9 cellular contexts compared by ENCODE assay signal in genomic region chr11:111378773-111379499, GRCh38.
DNase-seq lines count a peak whose midpoint lies in the region; ATAC-seq and TF ChIP-seq lines count a peak whose summit lies in the region.
"Had no signal": no experiment of that assay in that cellular context is flagged by ENCODE, and none has a peak within 500 bp of the region (broad histone marks: within the 10 kb centered on the region; RNA-seq: fewer than 3 reads in every experiment).

Gene POU2AF1 (minus strand): TSS chr11:111379275. CDS start chr11:111379177, 98 bp downstream.

- H3K4me3 ChIP-seq in choroid plexus epithelial cell (ENCODE audit: low read depth, low read length) = no peak within 1 kb of the TSS
- H3K4me3 ChIP-seq: cardiac muscle cell had no signal

- no peak for TF ChIP-seq CTCF in choroid plexus epithelial cell (conservative IDR thresholded peaks at IDR 0.05; ENCODE audit: low read depth, low read length)

- peak; percentile 89 for TF ChIP-seq POLR2A in GM18526 (IDR thresholded peaks at IDR 0.05; ENCODE audit: extremely low read depth, insufficient read length)

- ATAC-seq in HG02970 (IDR thresholded peaks at IDR 0.05; ENCODE audit: low FRiP score, unreplicated experiment) = peak; percentile 47

- peak; percentile 12 for DNase-seq in activated CD4-positive, CD25-positive, alpha-beta regulatory T cell treated with anti-CD3 and anti-CD28 coated beads, Interleukin-2, amount 50 U/mL, for 16 hours (ENCODE audit: low read depth, low spot score)
- peak; percentile 20 for DNase-seq in choroid plexus epithelial cell (ENCODE audit: low read depth)
- DNase-seq in stimulated activated CD4-positive, alpha-beta T cell treated with anti-CD3 and anti-CD28 coated beads, Interleukin-1b, Interleukin-23, amount 100 ng/mL, for 24 hours (ENCODE audit: low read depth in 4 of 4, low spot score in 1 of 4) = peak; percentile 37 to 76 (median 49)
- no peak for DNase-seq in cerebellar nuclear complex (lab: John Stamatoyannopoulos, UW)
- no peak for DNase-seq in NCI-H2081 treated with DMSO at 0.1 percent for 48 hours (lab: John Stamatoyannopoulos, UW)
- no peak for DNase-seq in pons (ENCODE audit: low spot score)

Comparison
In these comparisons a context has a peak if more than half of its experiments do, and no peak if none do; other contexts are left out.
1. DNase-seq: peak in activated CD4-positive, CD25-positive, alpha-beta regulatory T cell treated with anti-CD3 and anti-CD28 coated beads, Interleukin-2, amount 50 U/mL, for 16 hours (single experiment), choroid plexus epithelial cell (single experiment) and stimulated activated CD4-positive, alpha-beta T cell treated with anti-CD3 and anti-CD28 coated beads, Interleukin-1b, Interleukin-23, amount 100 ng/mL, for 24 hours (4 of 4); none in cerebellar nuclear complex (0 of 2), NCI-H2081 treated with DMSO at 0.1 percent for 48 hours (single experiment) and pons (single experiment).